Comparison of ENCODE assay signal across 17 cellular contexts in the genomic region with DNA sequence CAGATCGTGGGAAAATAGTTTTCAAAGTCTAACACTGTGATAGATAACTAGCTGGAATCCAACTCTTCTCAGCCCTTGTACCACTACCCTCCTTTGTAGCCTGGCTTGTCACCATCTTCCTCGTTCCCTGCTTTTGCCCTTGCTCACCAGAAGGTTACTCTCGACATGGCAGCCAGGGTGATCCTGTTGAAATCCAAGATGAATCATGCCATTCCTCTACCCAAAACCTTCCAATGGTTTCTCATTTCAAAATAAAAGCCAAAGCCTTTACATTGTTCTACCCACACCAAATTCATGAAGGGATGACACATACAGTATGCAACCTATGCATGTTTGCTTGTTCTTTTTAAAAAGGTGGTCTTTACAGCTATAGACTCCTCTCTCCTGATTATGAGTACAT. TPM values are rescaled to one million over a fixed set of nuclear protein-coding genes. Genes with fewer than 3 reads are reported as not detected.
DNase-seq lines count a peak whose midpoint lies in the region; ATAC-seq and TF ChIP-seq lines count a peak whose summit lies in the region.
"Had no signal": no experiment of that assay in that cellular context is flagged by ENCODE, and none has a peak within 500 bp of the region (broad histone marks: within the 10 kb centered on the region; RNA-seq: fewer than 3 reads in every experiment).

No MANE protein-coding gene starts in this region.

- H3K27ac Mint-ChIP-seq in activated CD4-positive, alpha-beta T cell treated with anti-CD3 and anti-CD28 coated beads, Interleukin-2, amount 10 ng/mL, durations not matched to agents 24 days and 14 days, result peak overlapping the region; percentile 20
- peak overlapping the region; percentile 72 for H3K27ac Mint-ChIP-seq in central memory CD8-positive, alpha-beta T cell (ENCODE audit: low read depth)
- H3K27ac Mint-ChIP-seq in natural killer cell treated with Interleukin-12 subunit alpha and Interleukin-12 subunit beta and Interleukin-15 and Interleukin-18, amount 100 ng/mL, for 72 hours, result peak overlapping the region; percentile 72 to 95
- H3K27ac Mint-ChIP-seq: neural progenitor cell had no signal

- POLR2A ChIA-PET in RWPE1 (lab: Yijun Ruan, JAX; ENCODE audit: low non-redundant PET), result no interaction called here

- ATAC-seq in central memory CD8-positive, alpha-beta T cell (replicated peaks; ENCODE audit: extremely low read depth, poor library complexity, severe bottlenecking), result no peak
- ATAC-seq in natural killer cell treated with Interleukin-12 subunit alpha and Interleukin-12 subunit beta and Interleukin-15 and Interleukin-18, amount 100 ng/mL, for 72 hours, result no peak
- ATAC-seq in HG02938 (IDR thresholded peaks at IDR 0.05; ENCODE audit: unreplicated experiment), result no peak

- H3K9me3 Mint-ChIP-seq in activated CD4-positive, alpha-beta T cell treated with anti-CD3 and anti-CD28 coated beads, Interleukin-2, amount 10 ng/mL, durations not matched to agents 24 days and 14 days, result peaks cover 10% of the 10 kb centered on the region
- H3K9me3 Mint-ChIP-seq in central memory CD8-positive, alpha-beta T cell, result no peaks in the 10 kb centered on the region
- H3K9me3 Mint-ChIP-seq in natural killer cell treated with Interleukin-12 subunit alpha and Interleukin-12 subunit beta and Interleukin-15 and Interleukin-18, amount 100 ng/mL, for 72 hours, result peaks cover 2% of the 10 kb centered on the region
- H3K9me3 Mint-ChIP-seq: neural progenitor cell had no signal

- no peak for TF ChIP-seq CTCF in RWPE1 (conservative IDR thresholded peaks at IDR 0.05; ENCODE audit: low read depth)

- H3K27me3 Mint-ChIP-seq in activated CD4-positive, alpha-beta T cell treated with anti-CD3 and anti-CD28 coated beads, Interleukin-2, amount 10 ng/mL, durations not matched to agents 24 days and 14 days, result no peaks in the 10 kb centered on the region
- no peaks in the 10 kb centered on the region for H3K27me3 Mint-ChIP-seq in central memory CD8-positive, alpha-beta T cell
- no peaks in the 10 kb centered on the region for H3K27me3 Mint-ChIP-seq in natural killer cell treated with Interleukin-12 subunit alpha and Interleukin-12 subunit beta and Interleukin-15 and Interleukin-18, amount 100 ng/mL, for 72 hours

- H3K4me1 Mint-ChIP-seq in activated CD4-positive, alpha-beta T cell treated with anti-CD3 and anti-CD28 coated beads, Interleukin-2, amount 10 ng/mL, durations not matched to agents 24 days and 14 days, result peaks cover 44% of the 10 kb centered on the region
- peaks cover 59% of the 10 kb centered on the region for H3K4me1 Mint-ChIP-seq in central memory CD8-positive, alpha-beta T cell
- H3K4me1 Mint-ChIP-seq in natural killer cell treated with Interleukin-12 subunit alpha and Interleukin-12 subunit beta and Interleukin-15 and Interleukin-18, amount 100 ng/mL, for 72 hours (ENCODE audit: low read depth in 2 of 2), result peaks cover 61 to 68% of the 10 kb centered on the region in 2 donors
- H3K4me1 Mint-ChIP-seq: neural progenitor cell had no signal

- intact Hi-C loops in activated CD4-positive, alpha-beta T cell treated with anti-CD3 and anti-CD28 coated beads, Interleukin-2, amount 10 ng/mL, durations not matched to agents 24 days and 14 days (cut with micrococcal nuclease), result no loop called here

- no peak overlapping the region for H3K4me3 Mint-ChIP-seq in activated CD4-positive, alpha-beta T cell treated with anti-CD3 and anti-CD28 coated beads, Interleukin-2, amount 10 ng/mL, durations not matched to agents 24 days and 14 days
- H3K4me3 Mint-ChIP-seq in central memory CD8-positive, alpha-beta T cell, result no peak overlapping the region
- H3K4me3 Mint-ChIP-seq in natural killer cell treated with Interleukin-12 subunit alpha and Interleukin-12 subunit beta and Interleukin-15 and Interleukin-18, amount 100 ng/mL, for 72 hours, result no peak overlapping the region
- H3K4me3 Mint-ChIP-seq: neural progenitor cell had no signal

- DNase-seq in activated CD4-positive, alpha-beta T cell treated with anti-CD3 and anti-CD28 coated beads, Interleukin-2, amount 10 ng/mL, durations not matched to agents 24 days and 14 days, result no peak
- no peak for DNase-seq in activated CD4-positive, alpha-beta T cell treated with anti-CD3 and anti-CD28 coated beads for 4 hours
- DNase-seq in RWPE1 (ENCODE audit: low spot score) (peak; percentile 26), GM19240 (ENCODE audit: insufficient read length, low spot score) (no peak), NOMO-1 treated with DMSO at 0.1 percent for 48 hours (lab: John Stamatoyannopoulos, UW; ENCODE audit: unreplicated experiment) (no peak)
- DNase-seq in central memory CD8-positive, alpha-beta T cell (ENCODE audit: low spot score in 2 of 2), result no peak
- no peak for DNase-seq in natural killer cell treated with Interleukin-12 subunit alpha and Interleukin-12 subunit beta and Interleukin-15 and Interleukin-18, amount 100 ng/mL, for 72 hours (ENCODE audit: low spot score)
- DNase-seq: NCI-H1930; NCI-H748 treated with DMSO at 0.1 percent for 48 hours; Peyer's patch; stimulated activated CD4-positive, alpha-beta T cell treated with anti-CD3 and anti-CD28 coated beads, Interleukin-1b, Interleukin-23, amount 100 ng/mL, for 48 hours; testis had no signal

- CTCF ChIA-PET in RWPE1 (lab: Yijun Ruan, JAX), result no interaction called here

- peaks cover 51% of the 10 kb centered on the region for H3K36me3 Mint-ChIP-seq in activated CD4-positive, alpha-beta T cell treated with anti-CD3 and anti-CD28 coated beads, Interleukin-2, amount 10 ng/mL, durations not matched to agents 24 days and 14 days (ENCODE audit: low read depth)
- H3K36me3 Mint-ChIP-seq in central memory CD8-positive, alpha-beta T cell (ENCODE audit: insufficient read depth), result peaks cover 22% of the 10 kb centered on the region
- peaks cover 30% of the 10 kb centered on the region for H3K36me3 Mint-ChIP-seq in natural killer cell treated with Interleukin-12 subunit alpha and Interleukin-12 subunit beta and Interleukin-15 and Interleukin-18, amount 100 ng/mL, for 72 hours
- H3K36me3 Mint-ChIP-seq: neural progenitor cell had no signal

- H3K27ac ChIP-seq in RWPE1, result no peak overlapping the region
- H3K27ac ChIP-seq: 22Rv1, HL-60, neural progenitor cell, Peyer's patch, right atrium auricular region, testis had no signal

RNA-seq across cellular contexts. Expression of a gene that starts 45.7 kb away (rescaled TPM):
- 47.9 and 50.8 TPM in 2 replicates for total RNA-seq in activated CD4-positive, alpha-beta T cell treated with anti-CD3 and anti-CD28 coated beads, Interleukin-2, amount 10 ng/mL, durations not matched to agents 24 days and 14 days
- 100 to 1,000 TPM; 133 to 241 TPM for total RNA-seq in natural killer cell treated with Interleukin-12 subunit alpha and Interleukin-12 subunit beta and Interleukin-15 and Interleukin-18, amount 100 ng/mL, for 72 hours

Comparison
In these comparisons a context has a peak if more than half of its experiments do, and no peak if none do; other contexts are left out.
1. H3K27ac Mint-ChIP-seq: peak in every context shown above with its lines; median percentile 84 in natural killer cell treated with Interleukin-12 subunit alpha and Interleukin-12 subunit beta and Interleukin-15 and Interleukin-18, amount 100 ng/mL, for 72 hours; 72 in central memory CD8-positive, alpha-beta T cell; 20 in activated CD4-positive, alpha-beta T cell treated with anti-CD3 and anti-CD28 coated beads, Interleukin-2, amount 10 ng/mL, durations not matched to agents 24 days and 14 days.